Comparison of ENCODE assay signal across 12 cellular contexts in the genomic region with DNA sequence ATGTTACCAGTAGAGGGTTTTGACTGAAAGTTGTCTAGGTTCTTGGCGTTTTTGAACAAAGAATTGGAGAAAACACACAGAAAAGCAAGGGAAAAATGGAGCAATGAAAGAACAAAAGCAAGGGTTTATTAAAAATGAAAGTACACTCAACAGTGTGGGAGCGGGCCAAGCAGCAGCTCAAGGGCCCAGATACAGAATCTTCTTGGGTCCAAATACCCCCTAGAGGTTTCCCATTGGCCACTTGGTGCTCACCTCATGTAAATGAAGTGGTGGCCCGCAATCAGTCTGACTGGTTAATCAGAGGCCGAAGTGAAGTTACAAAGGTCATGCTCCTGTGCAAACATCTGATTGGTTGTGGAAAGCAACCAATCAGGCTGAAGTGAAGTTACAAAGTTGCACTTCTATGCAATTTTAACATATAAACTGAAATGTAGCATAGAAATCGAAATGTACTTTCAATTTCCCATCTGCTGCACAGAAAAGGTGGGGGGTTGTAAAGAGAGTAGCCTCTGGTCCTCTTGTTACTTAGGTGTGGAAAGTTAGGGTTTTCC. TPM values are rescaled to one million over a fixed set of nuclear protein-coding genes. Genes with fewer than 3 reads are reported as not detected.
DNase-seq lines count a peak whose midpoint lies in the region; ATAC-seq and TF ChIP-seq lines count a peak whose summit lies in the region.
"Had no signal": no experiment of that assay in that cellular context is flagged by ENCODE, and none has a peak within 500 bp of the region (broad histone marks: within the 10 kb centered on the region; RNA-seq: fewer than 3 reads in every experiment).

No MANE protein-coding gene starts in this region.

- no peak overlapping the region for H3K18ac ChIP-seq in neuronal stem cell (ENCODE audit: low read length)

- no peaks in the 10 kb centered on the region for H3K27me3 Mint-ChIP-seq in central memory CD8-positive, alpha-beta T cell

- no peak overlapping the region for H3K27ac ChIP-seq in neuronal stem cell (replicated peaks; ENCODE audit: low read length)
- H3K27ac ChIP-seq: coronary artery had no signal

- H3K4me1 ChIP-seq in neuronal stem cell (ENCODE audit: control insufficient read depth in 2 of 2, insufficient read depth in 1 of 2, low read depth in 1 of 2, low read length in 2 of 2), result peaks cover 0 to 4% of the 10 kb centered on the region in 2 donors

- no peak overlapping the region for H3K4ac ChIP-seq in neuronal stem cell (ENCODE audit: low read length)

- no peak overlapping the region for H3K4me3 ChIP-seq in neuronal stem cell (ENCODE audit: low read length in 2 of 2)
- H3K4me3 ChIP-seq: coronary artery had no signal

- no peak overlapping the region for H2BK120ac ChIP-seq in neuronal stem cell (ENCODE audit: low read depth, low read length)

- peaks cover 9% of the 10 kb centered on the region for H3K36me3 Mint-ChIP-seq in central memory CD8-positive, alpha-beta T cell (ENCODE audit: insufficient read depth)
- peaks cover 7% of the 10 kb centered on the region for H3K36me3 Mint-ChIP-seq in stimulated activated effector memory CD8-positive, alpha-beta T cell treated with anti-CD3 and anti-CD28 coated beads, Interleukin-12 subunit alpha, Interleukin-12 subunit beta, amount 100 ng/mL, for 72 hours

- TF ChIP-seq CTCF in GM10266 (IDR thresholded peaks at IDR 0.05; ENCODE audit: control insufficient read depth, insufficient read depth, low read depth, missing control alignments), result no peak

- H4K8ac ChIP-seq in neuronal stem cell (ENCODE audit: low read depth, low read length), result no peak overlapping the region

- H3K4me1 Mint-ChIP-seq in central memory CD8-positive, alpha-beta T cell, result peaks cover 43% of the 10 kb centered on the region
- H3K4me1 Mint-ChIP-seq in stimulated activated effector memory CD8-positive, alpha-beta T cell treated with anti-CD3 and anti-CD28 coated beads, Interleukin-12 subunit alpha, Interleukin-12 subunit beta, amount 100 ng/mL, for 72 hours, result peaks cover 34% of the 10 kb centered on the region

- no peaks in the 10 kb centered on the region for H3K9me3 ChIP-seq in neuronal stem cell (replicated peaks in 1 of 2; ENCODE audit: control insufficient read depth in 2 of 2, insufficient read depth in 1 of 2, low read depth in 1 of 2, low read length in 2 of 2)
- H3K9me3 ChIP-seq: gastrocnemius medialis had no signal

- no peak overlapping the region for H2AFZ ChIP-seq in neuronal stem cell (ENCODE audit: low read length)

- no peaks in the 10 kb centered on the region for H3K79me1 ChIP-seq in neuronal stem cell (ENCODE audit: low read depth, low read length)

- peak; percentile 71 for DNase-seq in NK-92 treated with Interleukin-12 subunit alpha and Interleukin-12 subunit beta, amount 100 ng/mL, for 24 hours (lab: John Stamatoyannopoulos, UW)
- DNase-seq in NK-92 (lab: John Stamatoyannopoulos, UW; ENCODE audit: unreplicated experiment), result no peak
- DNase-seq in T-helper 22 cell (ENCODE audit: low read depth), result peak; percentile 11
- DNase-seq in central memory CD8-positive, alpha-beta T cell (ENCODE audit: low spot score in 2 of 2), result no peak
- DNase-seq in stimulated activated effector memory CD8-positive, alpha-beta T cell treated with anti-CD3 and anti-CD28 coated beads, Interleukin-12 subunit alpha, Interleukin-12 subunit beta, amount 100 ng/mL, for 72 hours (ENCODE audit: low spot score in 2 of 2), result peak in 1 of 2 donors; percentile 75
- DNase-seq in GM10266 (ENCODE audit: extremely low spot score), result no peak
- no peak for DNase-seq in neuronal stem cell (ENCODE audit: low spot score)
- DNase-seq in NCI-H1694 treated with DMSO at 0.1 percent for 48 hours (lab: John Stamatoyannopoulos, UW), result no peak
- DNase-seq: gastrocnemius medialis, NCI-H2029, substantia nigra had no signal

- peak overlapping the region; percentile 78 for H3K4me3 Mint-ChIP-seq in central memory CD8-positive, alpha-beta T cell
- peak overlapping the region; percentile 83 for H3K4me3 Mint-ChIP-seq in stimulated activated effector memory CD8-positive, alpha-beta T cell treated with anti-CD3 and anti-CD28 coated beads, Interleukin-12 subunit alpha, Interleukin-12 subunit beta, amount 100 ng/mL, for 72 hours

- ATAC-seq in central memory CD8-positive, alpha-beta T cell (replicated peaks; ENCODE audit: extremely low read depth, poor library complexity, severe bottlenecking), result no peak
- ATAC-seq in stimulated activated effector memory CD8-positive, alpha-beta T cell treated with anti-CD3 and anti-CD28 coated beads, Interleukin-12 subunit alpha, Interleukin-12 subunit beta, amount 100 ng/mL, for 72 hours, result peak; percentile 51
- ATAC-seq: gastrocnemius medialis had no signal

- peak overlapping the region; percentile 73 for H3K27ac Mint-ChIP-seq in central memory CD8-positive, alpha-beta T cell (ENCODE audit: low read depth)
- H3K27ac Mint-ChIP-seq in stimulated activated effector memory CD8-positive, alpha-beta T cell treated with anti-CD3 and anti-CD28 coated beads, Interleukin-12 subunit alpha, Interleukin-12 subunit beta, amount 100 ng/mL, for 72 hours, result peak overlapping the region; percentile 88

- peaks cover 0 to 25% (median 0%) of the 10 kb centered on the region in 3 experiments for H3K27me3 ChIP-seq in neuronal stem cell (ENCODE audit: control insufficient read depth in 3 of 3, insufficient read depth in 3 of 3, low read depth in 1 of 3, low read length in 3 of 3)
- H3K27me3 ChIP-seq: gastrocnemius medialis had no signal

- no peak overlapping the region for H4K91ac ChIP-seq in neuronal stem cell (ENCODE audit: low read depth, low read length, poor library complexity)

- H3K9me3 Mint-ChIP-seq in central memory CD8-positive, alpha-beta T cell, result no peaks in the 10 kb centered on the region
- H3K9me3 Mint-ChIP-seq in stimulated activated effector memory CD8-positive, alpha-beta T cell treated with anti-CD3 and anti-CD28 coated beads, Interleukin-12 subunit alpha, Interleukin-12 subunit beta, amount 100 ng/mL, for 72 hours, result no peaks in the 10 kb centered on the region

- no peak overlapping the region for H3K9ac ChIP-seq in neuronal stem cell (ENCODE audit: low read depth, low read length, poor library complexity)

- H2BK5ac ChIP-seq in neuronal stem cell (ENCODE audit: low read length), result no peak overlapping the region

- H3K36me3 ChIP-seq in neuronal stem cell (replicated peaks in 1 of 2; ENCODE audit: control insufficient read depth in 2 of 2, insufficient read depth in 2 of 2, low read length in 2 of 2), result no peaks in the 10 kb centered on the region
- H3K36me3 ChIP-seq: gastrocnemius medialis had no signal

- no peak overlapping the region for H3K14ac ChIP-seq in neuronal stem cell (ENCODE audit: low read length)

- no peak overlapping the region for H2AK5ac ChIP-seq in neuronal stem cell (ENCODE audit: low read depth, low read length)

- no peak overlapping the region for H3K4me2 ChIP-seq in neuronal stem cell (ENCODE audit: insufficient read depth, low read length, poor library complexity, severe bottlenecking)

- H2BK15ac ChIP-seq in neuronal stem cell (ENCODE audit: low read length), result no peak overlapping the region

- no peak overlapping the region for H2BK12ac ChIP-seq in neuronal stem cell (ENCODE audit: low read length)

- H3K23ac ChIP-seq in neuronal stem cell (ENCODE audit: low read depth, low read length, poor library complexity), result no peak overlapping the region

- no CpG with 5 or more reads among the region's 5 CpGs for WGBS in neuronal stem cell (ENCODE audit: extremely low coverage in 2 of 2, insufficient read length in 2 of 2, insufficient replicate concordance in 1 of 2), 2 donors

RNA-seq across cellular contexts. Expression of gene GM2A, which starts 1.9 kb away (rescaled TPM):
- polyA plus RNA-seq in neuronal stem cell (2013, experiment 1 of 2), result 15.0 TPM
- polyA plus RNA-seq in neuronal stem cell (2013, experiment 2 of 2), result 15.6 TPM

RNA-seq across cellular contexts. Expression of gene CCDC69, which starts 27.2 kb away (rescaled TPM):
- polyA plus RNA-seq in neuronal stem cell (2013, experiment 1 of 2), result 0.03 TPM
- 0.03 TPM for polyA plus RNA-seq in neuronal stem cell (2013, experiment 2 of 2)

RNA-seq across cellular contexts. Expression of gene SLC36A3, which starts 52.5 kb away (rescaled TPM):
- polyA plus RNA-seq in neuronal stem cell (2013, experiment 1 of 2), result not detected
- polyA plus RNA-seq in neuronal stem cell (2013, experiment 2 of 2), result not detected

Comparison
In these comparisons a context has a peak if more than half of its experiments do, and no peak if none do; other contexts are left out.
1. DNase-seq: peak in NK-92 treated with Interleukin-12 subunit alpha and Interleukin-12 subunit beta, amount 100 ng/mL, for 24 hours (single experiment) and T-helper 22 cell (single experiment); none in NK-92 (single experiment), central memory CD8-positive, alpha-beta T cell (0 of 2), GM10266 (single experiment), neuronal stem cell (single experiment) and NCI-H1694 treated with DMSO at 0.1 percent for 48 hours (single experiment).